In the genomic region with DNA sequence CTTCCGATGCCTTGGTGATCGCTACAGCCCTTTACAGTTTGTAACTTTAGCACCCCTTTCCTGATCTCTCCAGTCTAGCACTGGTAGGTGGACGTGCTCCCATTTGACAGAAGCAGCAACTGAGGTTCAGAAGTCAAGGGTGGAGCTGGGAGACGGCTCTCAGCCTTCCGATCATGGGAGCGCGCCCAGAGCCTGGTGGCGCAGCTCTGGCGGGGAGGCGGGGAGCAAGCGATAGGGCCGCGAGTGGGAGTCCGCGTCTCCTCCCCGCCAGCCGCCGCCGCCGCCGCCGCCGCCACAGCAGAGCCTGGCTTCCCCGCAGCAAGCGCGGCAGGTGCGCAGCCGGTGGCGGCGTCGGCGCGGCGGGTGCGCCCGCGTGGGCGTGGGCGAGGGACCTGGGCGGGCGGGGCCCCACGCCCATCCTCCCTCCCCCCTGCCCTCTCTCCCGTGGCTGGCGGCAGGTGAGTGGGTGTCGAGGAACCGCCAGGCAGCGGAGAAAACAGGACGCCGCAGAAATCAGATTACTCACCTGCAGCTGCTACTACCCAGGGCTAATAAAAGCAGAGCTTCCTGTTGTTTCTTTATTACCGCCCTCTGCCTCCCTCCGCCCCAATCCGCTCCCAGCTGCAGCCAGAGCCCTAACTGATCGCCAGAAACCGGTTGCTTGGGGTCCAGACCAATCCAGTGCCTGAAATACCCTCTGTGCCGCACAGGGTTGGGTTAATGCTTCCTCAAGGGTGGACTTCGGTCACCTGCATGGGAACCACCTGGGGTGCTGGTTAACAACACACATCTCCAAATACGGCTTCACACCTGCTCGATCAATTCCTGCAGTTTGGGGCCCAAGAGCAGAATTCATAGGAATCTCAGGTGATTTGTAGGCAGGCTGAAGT, we compare ENCODE assay signal across 10 cellular contexts.
A peak's percentile ranks its signal among the peaks of the same experiment; 100 is the strongest.
DNase-seq lines count a peak whose midpoint lies in the region; ATAC-seq, FAIRE-seq and TF ChIP-seq lines count a peak whose summit lies in the region.
"Had no signal": no experiment of that assay in that cellular context is flagged by ENCODE, and none has a peak within 500 bp of the region (broad histone marks: within the 10 kb centered on the region; RNA-seq: fewer than 3 reads in every experiment).

No MANE protein-coding gene starts in this region.

- no peak for FAIRE-seq in K562 (lab: Jason Lieb, UNC)
- FAIRE-seq: G401.6, islet of Langerhans had no signal

- H3K4me1 ChIP-seq in K562 (replicated peaks in 1 of 2; ENCODE audit: control insufficient read depth in 2 of 2, insufficient read depth in 2 of 2, low read length in 2 of 2) (peaks cover 9 to 13% of the 10 kb centered on the region in 2 experiments), lower lobe of right lung (peaks cover 6% of the 10 kb centered on the region)

- peak; percentile 28 for DNase-seq in A172 (ENCODE audit: low spot score)
- DNase-seq in Jurkat, Clone E6-1 (ENCODE audit: low read depth, low spot score), result peak; percentile 86
- peak; percentile 62 to 89 (median 81) for DNase-seq in T-helper 1 cell
- DNase-seq in K562 (ENCODE audit: extremely low read depth in 1 of 4, low spot score in 3 of 4), result peak; percentile 40 to 92 (median 72)
- DNase-seq in lower lobe of right lung, result peak; percentile 50
- peak; percentile 61 to 64 for DNase-seq in stimulated activated CD8-positive, alpha-beta memory T cell treated with anti-CD3 and anti-CD28 coated beads, Interleukin-2, amount 100 ng/mL, for 48 hours (ENCODE audit: low read depth in 2 of 2)
- DNase-seq in UCSD-AML1 (lab: John Stamatoyannopoulos, UW; ENCODE audit: unreplicated experiment), result no peak

- BruUV-seq in K562 (replicated peaks; lab: Mats Ljungman, UMichigan), result no TSS peak

- H3K27me3 ChIP-seq in K562 (ENCODE audit: control insufficient read depth in 2 of 2, insufficient read depth in 2 of 2, low read length in 2 of 2) (peaks cover 25 to 45% of the 10 kb centered on the region in 2 experiments; a peak in 4 of 5 replicates), lower lobe of right lung (ENCODE audit: low read depth) (peaks cover 7% of the 10 kb centered on the region)

- POLR2A ChIA-PET in K562 (lab: Yijun Ruan, JAX), result interaction anchor here (0.6 to 2.1 kb wide), 5 partner anchors 7 to 67 kb away, joined by 3 to 8 read pairs (median 3); no protein-coding TSS in a partner anchor

- H3K9me3 ChIP-seq in K562 (replicated peaks; ENCODE audit: control insufficient read depth, insufficient read depth, low read depth, low read length), result no peaks in the 10 kb centered on the region
- H3K9me3 ChIP-seq in lower lobe of right lung, result no peaks in the 10 kb centered on the region

- peak overlapping the region; percentile 63 for H3K4me3 ChIP-seq in Jurkat, Clone E6-1 (ENCODE audit: low read length)
- H3K4me3 ChIP-seq in K562 (0 out of 2 replicates have a peak overlapping the region, but pooled peaks have one; percentile 4), lower lobe of right lung (peak overlapping the region; percentile 47)

- H3K9ac ChIP-seq in K562 (ENCODE audit: insufficient read depth in 1 of 2, low read depth in 2 of 2, low read length in 2 of 2), result peak overlapping the region in 1 of 2 experiments; percentile 59; a peak in 2 of 4 replicates

- no peaks in the 10 kb centered on the region for H3K9me1 ChIP-seq in K562 (ENCODE audit: control insufficient read depth, insufficient read depth, low read length)

- intact Hi-C loops in K562 (cut with micrococcal nuclease) (no loop called here), lower lobe of right lung (cut with DNase I) (no loop called here)

- H3K79me2 ChIP-seq in K562 (ENCODE audit: control insufficient read depth, insufficient read depth, low read length), result no peaks in the 10 kb centered on the region

- no peak for TF ChIP-seq CTCF in K562 (IDR thresholded peaks at IDR 0.05 in 2 of 3, conservative IDR thresholded peaks at IDR 0.05 in 1 of 3; ENCODE audit: insufficient read depth in 2 of 3, low read depth in 1 of 3, low read length in 3 of 3)
- TF ChIP-seq CTCF in lower lobe of right lung (IDR thresholded peaks at IDR 0.05), result no peak

- ATAC-seq in GM19372 (IDR thresholded peaks at IDR 0.05; ENCODE audit: low read depth, unreplicated experiment), result peak; percentile 79
- ATAC-seq in K562, result peak; percentile 65
- ATAC-seq in lower lobe of right lung, result peak; percentile 78 to 83

- TF ChIP-seq POLR2A in K562 (conservative IDR thresholded peaks at IDR 0.05), result no peak

- in situ Hi-C loops in K562 (cut with MboI), result no loop called here

- CTCF ChIA-PET in K562 (lab: Yijun Ruan, JAX; ENCODE audit: low intra/inter-chr PET ratio), result no interaction called here

- no peaks in the 10 kb centered on the region for H3K36me3 ChIP-seq in K562 (ENCODE audit: control insufficient read depth, insufficient read depth, low read length)
- H3K36me3 ChIP-seq in lower lobe of right lung, result no peaks in the 10 kb centered on the region

- no peak for TF ChIP-seq RAD21 in K562 (CRISPR knock-in tag; conservative IDR thresholded peaks at IDR 0.05 in 1 of 2, IDR thresholded peaks at IDR 0.05 in 1 of 2)

- no peak overlapping the region for H3K27ac ChIP-seq in K562 (ENCODE audit: extremely low read depth, low read depth, low read length)
- H3K27ac ChIP-seq in lower lobe of right lung, result no peak overlapping the region

- TF ChIP-seq EP300 in K562 (IDR thresholded peaks at IDR 0.05; ENCODE audit: low read length), result no peak

- peak overlapping the region; percentile 57 for H3K4me2 ChIP-seq in K562 (ENCODE audit: insufficient read depth, low read length)

- 5% methylated on average over 40 of the region's 58 CpGs for WGBS in K562 (ENCODE audit: insufficient coverage, low coverage, missing lambda C conversion rate)

- H2AFZ ChIP-seq in K562 (ENCODE audit: low read depth, low read length), result peak overlapping the region; percentile 44; the same call in 1 of the 2 replicates

- no peaks in the 10 kb centered on the region for H4K20me1 ChIP-seq in K562 (replicated peaks; ENCODE audit: control insufficient read depth, insufficient read depth, low read length)

TF ChIP-seq in K562, 482 proteins besides CTCF, POLR2A, EP300 and RAD21 (continues in another document):
- TF ChIP-seq NFATC3 (IDR thresholded peaks at IDR 0.05) (no peak), SMAD4 (CRISPR knock-in tag; conservative IDR thresholded peaks at IDR 0.05) (peak; percentile 31), KAT7 (CRISPR knock-in tag; IDR thresholded peaks at IDR 0.05; ENCODE audit: borderline replicate concordance) (no peak), DMBX1 (CRISPR knock-in tag; IDR thresholded peaks at IDR 0.05; ENCODE audit: borderline replicate concordance) (no peak), MCM3 (IDR thresholded peaks at IDR 0.05) (no peak), TRIM24 (IDR thresholded peaks at IDR 0.05) (no peak), ELF4 (CRISPR knock-in tag; IDR thresholded peaks at IDR 0.05) (no peak), ZBTB8A (IDR thresholded peaks at IDR 0.05; ENCODE audit: partially characterized antibody) (no peak), HDAC2 (IDR thresholded peaks at IDR 0.05) (peak; percentile 88; the same call in 1 of the 2 replicates), MAZ (CRISPR knock-in tag; conservative IDR thresholded peaks at IDR 0.05 in 1 of 2, IDR thresholded peaks at IDR 0.05 in 1 of 2) (no peak), SMARCA5 (IDR thresholded peaks at IDR 0.05) (peak; percentile 75; the same call in 1 of the 2 replicates), HOXB6 (CRISPR knock-in tag; IDR thresholded peaks at IDR 0.05; ENCODE audit: borderline replicate concordance) (no peak), MEF2D (tag; conservative IDR thresholded peaks at IDR 0.05; ENCODE audit: low read depth) (no peak), ZKSCAN3 (CRISPR knock-in tag; IDR thresholded peaks at IDR 0.05) (no peak)
- TF ChIP-seq, protein P1, sequence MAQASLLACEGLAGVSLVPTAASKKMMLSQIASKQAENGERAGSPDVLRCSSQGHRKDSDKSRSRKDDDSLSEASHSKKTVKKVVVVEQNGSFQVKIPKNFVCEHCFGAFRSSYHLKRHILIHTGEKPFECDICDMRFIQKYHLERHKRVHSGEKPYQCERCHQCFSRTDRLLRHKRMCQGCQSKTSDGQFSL (CRISPR knock-in tag; IDR thresholded peaks at IDR 0.05), result no peak
- TF ChIP-seq, protein P1 (tag; IDR thresholded peaks at IDR 0.05), result no peak
- TF ChIP-seq, protein P2, sequence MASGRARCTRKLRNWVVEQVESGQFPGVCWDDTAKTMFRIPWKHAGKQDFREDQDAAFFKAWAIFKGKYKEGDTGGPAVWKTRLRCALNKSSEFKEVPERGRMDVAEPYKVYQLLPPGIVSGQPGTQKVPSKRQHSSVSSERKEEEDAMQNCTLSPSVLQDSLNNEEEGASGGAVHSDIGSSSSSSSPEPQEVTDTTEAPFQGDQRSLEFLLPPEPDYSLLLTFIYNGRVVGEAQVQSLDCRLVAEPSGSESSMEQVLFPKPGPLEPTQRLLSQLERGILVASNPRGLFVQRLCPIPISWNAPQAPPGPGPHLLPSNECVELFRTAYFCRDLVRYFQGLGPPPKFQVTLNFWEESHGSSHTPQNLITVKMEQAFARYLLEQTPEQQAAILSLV (tag; IDR thresholded peaks at IDR 0.05), result no peak
- TF ChIP-seq, protein P3, sequence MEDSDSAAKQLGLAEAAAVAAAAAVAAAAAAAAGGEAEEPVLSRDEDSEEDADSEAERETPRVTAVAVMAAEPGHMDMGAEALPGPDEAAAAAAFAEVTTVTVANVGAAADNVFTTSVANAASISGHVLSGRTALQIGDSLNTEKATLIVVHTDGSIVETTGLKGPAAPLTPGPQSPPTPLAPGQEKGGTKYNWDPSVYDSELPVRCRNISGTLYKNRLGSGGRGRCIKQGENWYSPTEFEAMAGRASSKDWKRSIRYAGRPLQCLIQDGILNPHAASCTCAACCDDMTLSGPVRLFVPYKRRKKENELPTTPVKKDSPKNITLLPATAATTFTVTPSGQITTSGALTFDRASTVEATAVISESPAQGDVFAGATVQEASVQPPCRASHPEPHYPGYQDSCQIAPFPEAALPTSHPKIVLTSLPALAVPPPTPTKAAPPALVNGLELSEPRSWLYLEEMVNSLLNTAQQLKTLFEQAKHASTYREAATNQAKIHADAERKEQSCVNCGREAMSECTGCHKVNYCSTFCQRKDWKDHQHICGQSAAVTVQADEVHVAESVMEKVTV (CRISPR knock-in tag; IDR thresholded peaks at IDR 0.05), result no peak

Comparison
In these comparisons a context has a peak if more than half of its experiments do, and no peak if none do; other contexts are left out.
1. H3K4me3 ChIP-seq: peak in every context shown above with its lines; median percentile 63 in Jurkat, Clone E6-1; 47 in lower lobe of right lung; 4 in K562.